Comparison of ENCODE assay signal across 1 cellular context in genomic region chr2:170503971-170504819, GRCh38.
TF ChIP-seq lines count a peak whose summit lies in the region.

No MANE protein-coding gene starts in this region.

TF ChIP-seq in H1, 55 proteins besides CTCF, POLR2A, EP300 and RAD21:
- no peak for TF ChIP-seq RNF2 (IDR thresholded peaks at IDR 0.05; ENCODE audit: borderline replicate concordance, low read depth, low read length, missing control alignments, poor library complexity, severe bottlenecking)
- no peak for TF ChIP-seq CHD2 (IDR thresholded peaks at IDR 0.05; ENCODE audit: low read length)
- no peak for TF ChIP-seq FOSL1 (IDR thresholded peaks at IDR 0.05; ENCODE audit: insufficient read depth, low read depth, low read length)
- no peak for TF ChIP-seq CHD7 (IDR thresholded peaks at IDR 0.05; ENCODE audit: insufficient replicate concordance, low read length)
- TF ChIP-seq POLR2AphosphoS5 (IDR thresholded peaks at IDR 0.05; ENCODE audit: low read depth, low read length), result no peak
- no peak for TF ChIP-seq JUND (IDR thresholded peaks at IDR 0.05; ENCODE audit: low read length)
